24 cellular contexts compared by ENCODE assay signal in the genomic region with DNA sequence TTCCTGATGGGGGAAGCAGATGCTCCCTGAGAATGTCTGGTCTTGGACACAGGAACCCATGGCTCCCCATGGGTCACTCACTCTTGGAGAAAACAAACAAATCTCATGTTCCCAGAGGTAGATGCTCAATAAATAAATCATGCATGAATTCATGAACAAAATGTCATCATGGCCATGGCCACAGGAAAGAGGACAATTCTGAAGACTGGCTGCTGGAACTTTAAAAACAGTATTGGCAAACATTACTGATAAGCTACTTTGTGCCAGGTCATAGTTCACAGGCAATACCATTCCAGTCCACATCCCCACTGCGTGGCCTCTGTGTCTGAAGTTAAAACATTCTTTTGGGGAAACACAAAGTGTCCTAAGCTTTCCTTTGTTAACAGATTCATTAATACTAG. TPM values are rescaled to one million over a fixed set of nuclear protein-coding genes. Genes with fewer than 3 reads are reported as not detected.
DNase-seq lines count a peak whose midpoint lies in the region; ATAC-seq, FAIRE-seq and TF ChIP-seq lines count a peak whose summit lies in the region.
"Had no signal": no experiment of that assay in that cellular context is flagged by ENCODE, and none has a peak within 500 bp of the region (broad histone marks: within the 10 kb centered on the region; RNA-seq: fewer than 3 reads in every experiment).

No MANE protein-coding gene starts in this region.

- H4K20me1 ChIP-seq in K562 (replicated peaks; ENCODE audit: control insufficient read depth, insufficient read depth, low read length): no peaks in the 10 kb centered on the region
- H4K20me1 ChIP-seq in HepG2 (ENCODE audit: insufficient read depth, low read length): no peaks in the 10 kb centered on the region
- H4K20me1 ChIP-seq in neural progenitor cell (ENCODE audit: low read depth): no peaks in the 10 kb centered on the region
- H4K20me1 ChIP-seq: BLaER1 had no signal

- H3K4me1 ChIP-seq in K562 (replicated peaks in 1 of 2; ENCODE audit: control insufficient read depth in 2 of 2, insufficient read depth in 2 of 2, low read length in 2 of 2): peaks cover 8 to 19% of the 10 kb centered on the region in 2 experiments; a peak in 4 of 5 replicates
- peaks cover 100% of the 10 kb centered on the region for H3K4me1 ChIP-seq in HepG2 (ENCODE audit: insufficient read depth, low read length)
- H3K4me1 ChIP-seq in neural progenitor cell: peaks cover 19% of the 10 kb centered on the region
- H3K4me1 ChIP-seq in BE2C: no peaks in the 10 kb centered on the region
- H3K4me1 ChIP-seq: BLaER1 had no signal

- no peak for TF ChIP-seq CTCF in K562 (IDR thresholded peaks at IDR 0.05 in 2 of 3, conservative IDR thresholded peaks at IDR 0.05 in 1 of 3; ENCODE audit: insufficient read depth in 2 of 3, low read depth in 1 of 3, low read length in 3 of 3)
- TF ChIP-seq CTCF in HepG2 (CRISPR knock-in tag; IDR thresholded peaks at IDR 0.05): no peak
- TF ChIP-seq CTCF in neural progenitor cell (IDR thresholded peaks at IDR 0.05): no peak
- no peak for TF ChIP-seq CTCF in BE2C (IDR thresholded peaks at IDR 0.05; ENCODE audit: low read depth, low read length)

- H3K4me1 Mint-ChIP-seq in neural progenitor cell: peaks cover 37% of the 10 kb centered on the region

- H2AFZ ChIP-seq in K562 (ENCODE audit: low read depth, low read length) (peak overlapping the region; percentile 67; the same call in 1 of the 2 replicates), HepG2 (ENCODE audit: low read length) (no peak overlapping the region), neural progenitor cell (replicated peaks) (no peak overlapping the region)
- H2AFZ ChIP-seq: GM23338 had no signal

- DNase-seq in K562 (ENCODE audit: extremely low read depth in 1 of 4, low spot score in 3 of 4) (no peak), HepG2 (ENCODE audit: low spot score) (peak; percentile 70), neural progenitor cell (ENCODE audit: low spot score) (no peak), DMS53 (lab: John Stamatoyannopoulos, UW) (no peak), BE2C (no peak)
- no peak for DNase-seq in activated CD4-positive, alpha-beta T cell treated with anti-CD3 and anti-CD28 coated beads for 4 hours
- DNase-seq: CD4-positive, CD25-positive, alpha-beta regulatory T cell; CD8-positive, alpha-beta T cell; DMS 273 treated with DMSO at 0.1 percent for 48 hours; DMS79 treated with DMSO at 0.1 percent for 48 hours; GF-D8; H9 had no signal

- POLR2A ChIA-PET in K562 (lab: Yijun Ruan, JAX) (interaction anchor here (0.6 to 1.4 kb wide), 5 partner anchors 10 to 252 kb away, joined by 3 read pairs; no protein-coding TSS in a partner anchor), HepG2 (lab: Yijun Ruan, JAX) (no interaction called here)

- no peak overlapping the region for H3K4me3 Mint-ChIP-seq in neural progenitor cell
- H3K4me3 Mint-ChIP-seq: CD4-positive, CD25-positive, alpha-beta regulatory T cell; CD8-positive, alpha-beta T cell; GM23338; H9 had no signal

- in situ Hi-C loops in K562 (cut with MboI) (no loop called here), HepG2 (cut with HindIII; ENCODE audit: extremely low pct_ligation_motif_present, low pct_unique_long_range_greater_than_20kb) (no loop called here)

- H3K4me3 ChIP-seq in K562: no peak overlapping the region
- H3K4me3 ChIP-seq in HepG2 (replicated peaks in 1 of 3; ENCODE audit: insufficient read depth in 1 of 3, low read depth in 2 of 3, low read length in 3 of 3): peak overlapping the region in 2 of 3 experiments; percentile 1 to 16; a peak in 1 of 6 replicates
- no peak overlapping the region for H3K4me3 ChIP-seq in neural progenitor cell
- no peak overlapping the region for H3K4me3 ChIP-seq in BE2C (ENCODE audit: low read depth, low read length)
- H3K4me3 ChIP-seq: BLaER1, GM23338 had no signal

- H3K27me3 ChIP-seq in K562 (ENCODE audit: control insufficient read depth in 2 of 2, insufficient read depth in 2 of 2, low read length in 2 of 2): no peaks in the 10 kb centered on the region
- no peaks in the 10 kb centered on the region; a peak in 1 of 5 replicates for H3K27me3 ChIP-seq in HepG2 (ENCODE audit: control insufficient read depth in 1 of 2, insufficient read depth in 2 of 2, low read length in 2 of 2)
- no peaks in the 10 kb centered on the region for H3K27me3 ChIP-seq in neural progenitor cell
- peaks cover 12% of the 10 kb centered on the region for H3K27me3 ChIP-seq in BE2C
- H3K27me3 ChIP-seq: BLaER1 had no signal

- H3K79me2 ChIP-seq in K562 (ENCODE audit: control insufficient read depth, insufficient read depth, low read length): no peaks in the 10 kb centered on the region
- H3K79me2 ChIP-seq in HepG2 (ENCODE audit: insufficient read depth, low read length): no peaks in the 10 kb centered on the region
- no peaks in the 10 kb centered on the region for H3K79me2 ChIP-seq in neural progenitor cell (ENCODE audit: low read depth)

- TF ChIP-seq EP300 in K562 (IDR thresholded peaks at IDR 0.05; ENCODE audit: low read length): no peak
- TF ChIP-seq EP300 in HepG2 (IDR thresholded peaks at IDR 0.05; ENCODE audit: low read depth in 2 of 2, low read length in 2 of 2): peak in 1 of 2 experiments; percentile 91; a peak in 2 of 4 replicates
- peak; percentile 86 for TF ChIP-seq EP300 in HepG2 (CRISPR knock-in tag; IDR thresholded peaks at IDR 0.05; ENCODE audit: borderline replicate concordance)

- no peaks in the 10 kb centered on the region for H3K9me1 ChIP-seq in K562 (ENCODE audit: control insufficient read depth, insufficient read depth, low read length)

- CTCF ChIA-PET in K562 (lab: Yijun Ruan, JAX; ENCODE audit: low intra/inter-chr PET ratio): no interaction called here
- CTCF ChIA-PET in HepG2 (lab: Yijun Ruan, JAX; ENCODE audit: low intra/inter-chr PET ratio, low total read pairs): no interaction called here

- 7% methylated on average over 1 of the region's 1 CpG for WGBS in K562 (ENCODE audit: insufficient coverage, low coverage, missing lambda C conversion rate)
- 0% methylated on average over 1 of the region's 1 CpG for WGBS in HepG2 (ENCODE audit: low lambda C conversion rate)

- ATAC-seq in K562 (no peak), HepG2 (peak; percentile 73)
- ATAC-seq: CD8-positive, alpha-beta T cell; GM23338; HCT116 had no signal

- no peaks in the 10 kb centered on the region for H3K9me3 ChIP-seq in K562 (replicated peaks; ENCODE audit: control insufficient read depth, insufficient read depth, low read depth, low read length)
- no peaks in the 10 kb centered on the region for H3K9me3 ChIP-seq in HepG2 (ENCODE audit: low read length)
- H3K9me3 ChIP-seq in neural progenitor cell (ENCODE audit: low read depth): no peaks in the 10 kb centered on the region
- H3K9me3 ChIP-seq in BE2C: no peaks in the 10 kb centered on the region
- H3K9me3 ChIP-seq: BLaER1 had no signal

- H3K36me3 Mint-ChIP-seq in neural progenitor cell: no peaks in the 10 kb centered on the region
- H3K36me3 Mint-ChIP-seq: CD4-positive, CD25-positive, alpha-beta regulatory T cell; CD8-positive, alpha-beta T cell had no signal

- FAIRE-seq in K562 (lab: Jason Lieb, UNC) (no peak), HepG2 (lab: Jason Lieb, UNC) (peak; percentile 88)
- FAIRE-seq: D721Med, GM12891, GM18507 had no signal

- H3K27me3 Mint-ChIP-seq in neural progenitor cell (ENCODE audit: insufficient read depth, low read depth): peaks cover 20% of the 10 kb centered on the region

- TF ChIP-seq POLR2A in K562 (conservative IDR thresholded peaks at IDR 0.05): no peak
- no peak for TF ChIP-seq POLR2A in HepG2 (IDR thresholded peaks at IDR 0.05; ENCODE audit: insufficient read depth in 1 of 2, low read depth in 2 of 2, low read length in 2 of 2)

- H3K27ac Mint-ChIP-seq in neural progenitor cell: peak overlapping the region; percentile 60
- H3K27ac Mint-ChIP-seq: CD8-positive, alpha-beta T cell; GM23338; H9 had no signal

- intact Hi-C loops in K562 (cut with micrococcal nuclease) (no loop called here), HepG2 (cut with micrococcal nuclease; ENCODE audit: unreplicated experiment) (no loop called here)

- BruUV-seq in K562 (replicated peaks; lab: Mats Ljungman, UMichigan): no TSS peak
- BruUV-seq in HepG2 (replicated peaks; lab: Mats Ljungman, UMichigan): no TSS peak

- peaks cover 3% of the 10 kb centered on the region for H3K9me3 Mint-ChIP-seq in neural progenitor cell
- H3K9me3 Mint-ChIP-seq: CD8-positive, alpha-beta T cell; GM23338; H9 had no signal

- no peak overlapping the region for H3K27ac ChIP-seq in K562 (ENCODE audit: extremely low read depth, low read depth, low read length)
- peak overlapping the region; percentile 61 for H3K27ac ChIP-seq in HepG2 (ENCODE audit: extremely low read length, insufficient read depth, low read length)
- no peak overlapping the region for H3K27ac ChIP-seq in neural progenitor cell
- H3K27ac ChIP-seq: BLaER1, C4-2B had no signal

- no peak overlapping the region for H3K4me2 ChIP-seq in K562 (ENCODE audit: insufficient read depth, low read length)
- peak overlapping the region; percentile 57 for H3K4me2 ChIP-seq in HepG2 (ENCODE audit: low read depth, low read length)
- no peak overlapping the region for H3K4me2 ChIP-seq in neural progenitor cell
- H3K4me2 ChIP-seq: BLaER1, GM23338 had no signal

- TF ChIP-seq RAD21 in K562 (CRISPR knock-in tag; conservative IDR thresholded peaks at IDR 0.05 in 1 of 2, IDR thresholded peaks at IDR 0.05 in 1 of 2) (no peak), HepG2 (CRISPR knock-in tag; IDR thresholded peaks at IDR 0.05) (no peak)

- H3K9ac ChIP-seq in K562 (ENCODE audit: insufficient read depth in 1 of 2, low read depth in 2 of 2, low read length in 2 of 2) (no peak overlapping the region), HepG2 (ENCODE audit: insufficient read depth, low read depth, low read length) (no peak overlapping the region), neural progenitor cell (no peak overlapping the region)
- H3K9ac ChIP-seq: BLaER1 had no signal

- H3K36me3 ChIP-seq in K562 (ENCODE audit: control insufficient read depth, insufficient read depth, low read length) (no peaks in the 10 kb centered on the region), HepG2 (replicated peaks in 1 of 2; ENCODE audit: control insufficient read depth in 1 of 2, insufficient read depth in 2 of 2, low read length in 2 of 2) (no peaks in the 10 kb centered on the region), neural progenitor cell (no peaks in the 10 kb centered on the region), BE2C (no peaks in the 10 kb centered on the region)
- H3K36me3 ChIP-seq: BLaER1 had no signal

- no peaks in the 10 kb centered on the region for H3F3A ChIP-seq in neural progenitor cell (ENCODE audit: low read depth)

RNA-seq across cellular contexts. Expression of gene SMIM35, which starts 9.2 kb away (rescaled TPM):
- total RNA-seq in K562 (2011; cell fraction: chromatin; rRNA removed; ENCODE audit: low replicate concordance): not detected in 2 replicates
- 0.13 and 0.17 TPM in 2 replicates for total RNA-seq in K562 (2011; cell fraction: nucleolus; rRNA removed)
- total RNA-seq in K562 (2011; cell fraction: nucleoplasm; rRNA removed): 0.31 TPM in 1 of 2 replicates, not detected in the other
- total RNA-seq in K562 (2014; rRNA removed) (not detected in 2 replicates), K562 (2014; rRNA removed; fragmentation: Illumina TruSeq; extraction: Trizol) (not detected in 2 replicates), K562 (2015; rRNA removed; fragmentation: Illumina TruSeq; extraction: Trizol) (not detected in 2 replicates), K562 (2021) (not detected in 2 replicates), HepG2 (2016; rRNA removed; fragmentation: Illumina TruSeq; extraction: Trizol) (not detected in 2 replicates), neural progenitor cell (ENCODE audit: low replicate concordance) (not detected in 2 replicates)
- polyA plus RNA-seq in K562 (2011; rRNA removed) (0.03 TPM in 1 of 2 replicates, not detected in the other), K562 (2014; fragmentation: Illumina TruSeq; extraction: Trizol) (not detected in 2 replicates), K562 (2014; fragmentation: Nextera tagmentation; extraction: Ambion mirVana) (under 1 TPM in 1 of 2 experiments, not detected in 1; 0.03 TPM), K562 (2014; rRNA removed) (not detected in 2 replicates), HepG2 (2011; rRNA removed) (0.04 TPM in 1 of 2 replicates, not detected in the other)
- 0.01 and 0.03 TPM in 2 replicates for polyA plus RNA-seq in K562 (2011; cell fraction: cytosol; rRNA removed)
- 0.03 and 0.06 TPM in 2 replicates for polyA plus RNA-seq in K562 (2011; cell fraction: nucleus; rRNA removed)
- polyA plus RNA-seq in K562 (2012): 0.10 TPM in 1 of 2 replicates, not detected in the other
- not detected in 2 replicates for polyA minus RNA-seq in K562 (2011; rRNA and poly(A)+ RNA removed)
- 0.36 TPM in 1 of 2 replicates, not detected in the other for polyA minus RNA-seq in K562 (2011; cell fraction: cytosol; rRNA and poly(A)+ RNA removed)
- polyA minus RNA-seq in K562 (2011; cell fraction: nucleus; rRNA and poly(A)+ RNA removed): 0.11 and 0.13 TPM in 2 replicates
- total RNA-seq in HepG2 (2016; cell fraction: cytosol; rRNA removed; fragmentation: Illumina TruSeq; extraction: Trizol; ENCODE audit: low read depth): not detected in 2 replicates
- not detected in 2 replicates for total RNA-seq in HepG2 (2016; cell fraction: insoluble cytoplasmic fraction; rRNA removed; fragmentation: Illumina TruSeq; extraction: Trizol)
- not detected in 2 replicates for total RNA-seq in HepG2 (2016; cell fraction: membrane; rRNA removed; fragmentation: Illumina TruSeq; extraction: Trizol)
- not detected in 2 replicates for total RNA-seq in HepG2 (2016; cell fraction: nucleus; rRNA removed; fragmentation: Illumina TruSeq; extraction: Trizol)
- 0.01 TPM in 1 of 2 replicates, not detected in the other for polyA plus RNA-seq in HepG2 (2011; cell fraction: cytosol; rRNA removed)
- 0.05 TPM in 2 replicates for polyA plus RNA-seq in HepG2 (2011; cell fraction: nucleus; rRNA removed)
- not detected in 2 replicates for polyA plus RNA-seq in HepG2 (2012)
- not detected in 2 replicates for polyA plus RNA-seq in HepG2 (2016; cell fraction: cytosol; fragmentation: Illumina TruSeq; extraction: Trizol; ENCODE audit: low read depth)
- not detected in 2 replicates for polyA plus RNA-seq in HepG2 (2016; cell fraction: insoluble cytoplasmic fraction; fragmentation: Illumina TruSeq; extraction: Trizol; ENCODE audit: low read depth)
- polyA plus RNA-seq in HepG2 (2016; cell fraction: membrane; fragmentation: Illumina TruSeq; extraction: Trizol; ENCODE audit: low read depth): not detected in 2 replicates
- not detected in 2 replicates for polyA plus RNA-seq in HepG2 (2016; cell fraction: nucleus; fragmentation: Illumina TruSeq; extraction: Trizol; ENCODE audit: insufficient read depth, low read depth)
- 0.04 TPM in 1 of 2 replicates, not detected in the other for polyA minus RNA-seq in HepG2 (2011; rRNA and poly(A)+ RNA removed; ENCODE audit: low replicate concordance)
- not detected in 2 replicates for polyA minus RNA-seq in HepG2 (2011; cell fraction: cytosol; rRNA and poly(A)+ RNA removed)
- polyA minus RNA-seq in HepG2 (2011; cell fraction: nucleus; rRNA and poly(A)+ RNA removed): not detected in 2 replicates
- not detected for polyA plus RNA-seq in BE2C (2012; ENCODE audit: insufficient read depth, insufficient read length, low read depth)
- total RNA-seq: A172, A673, Daoy, G401, GM23338, H4, H9 had no signal
- polyA plus RNA-seq: GM23338 had no signal

RNA-seq across cellular contexts. Expression of gene TMPRSS4, which starts 19.1 kb away (rescaled TPM):
- 35.2 and 37.9 TPM in 2 replicates for total RNA-seq in K562 (2011; cell fraction: chromatin; rRNA removed; ENCODE audit: low replicate concordance)
- 17.8 and 21.7 TPM in 2 replicates for total RNA-seq in K562 (2011; cell fraction: nucleolus; rRNA removed)
- 26.9 and 32.4 TPM in 2 replicates for total RNA-seq in K562 (2011; cell fraction: nucleoplasm; rRNA removed)
- total RNA-seq in K562 (2014; rRNA removed): 4.1 and 5.8 TPM in 2 replicates
- 4.0 and 6.3 TPM in 2 replicates for total RNA-seq in K562 (2014; rRNA removed; fragmentation: Illumina TruSeq; extraction: Trizol)
- 5.0 and 6.1 TPM in 2 replicates for total RNA-seq in K562 (2015; rRNA removed; fragmentation: Illumina TruSeq; extraction: Trizol)
- total RNA-seq in K562 (2021): 6.6 and 7.4 TPM in 2 replicates
- polyA plus RNA-seq in K562 (2011; rRNA removed): 4.0 and 10.0 TPM in 2 replicates
- polyA plus RNA-seq in K562 (2011; cell fraction: cytosol; rRNA removed): 2.2 and 9.8 TPM in 2 replicates
- polyA plus RNA-seq in K562 (2011; cell fraction: nucleus; rRNA removed): 5.6 and 26.1 TPM in 2 replicates
- polyA plus RNA-seq in K562 (2012): 6.6 and 19.9 TPM in 2 replicates
- polyA plus RNA-seq in K562 (2014; fragmentation: Illumina TruSeq; extraction: Trizol): 6.4 and 7.5 TPM in 2 replicates
- polyA plus RNA-seq in K562 (2014; fragmentation: Nextera tagmentation; extraction: Ambion mirVana): 1 to 10 TPM; 4.4 to 5.6 TPM
- polyA plus RNA-seq in K562 (2014; rRNA removed): 6.2 and 11.5 TPM in 2 replicates
- polyA minus RNA-seq in K562 (2011; rRNA and poly(A)+ RNA removed): 3.2 and 7.7 TPM in 2 replicates
- 6.5 TPM in 1 of 2 replicates, not detected in the other for polyA minus RNA-seq in K562 (2011; cell fraction: cytosol; rRNA and poly(A)+ RNA removed)
- 2.0 and 7.1 TPM in 2 replicates for polyA minus RNA-seq in K562 (2011; cell fraction: nucleus; rRNA and poly(A)+ RNA removed)
- not detected in 2 replicates for total RNA-seq in HepG2 (2016; rRNA removed; fragmentation: Illumina TruSeq; extraction: Trizol)
- total RNA-seq in HepG2 (2016; cell fraction: cytosol; rRNA removed; fragmentation: Illumina TruSeq; extraction: Trizol; ENCODE audit: low read depth): not detected in 2 replicates
- total RNA-seq in HepG2 (2016; cell fraction: insoluble cytoplasmic fraction; rRNA removed; fragmentation: Illumina TruSeq; extraction: Trizol): not detected in 2 replicates
- total RNA-seq in HepG2 (2016; cell fraction: membrane; rRNA removed; fragmentation: Illumina TruSeq; extraction: Trizol): not detected in 2 replicates
- total RNA-seq in HepG2 (2016; cell fraction: nucleus; rRNA removed; fragmentation: Illumina TruSeq; extraction: Trizol): not detected in 2 replicates
- polyA plus RNA-seq in HepG2 (2011; rRNA removed): 0.18 and 0.32 TPM in 2 replicates
- 0.06 and 0.09 TPM in 2 replicates for polyA plus RNA-seq in HepG2 (2011; cell fraction: cytosol; rRNA removed)
- 0.17 and 0.29 TPM in 2 replicates for polyA plus RNA-seq in HepG2 (2011; cell fraction: nucleus; rRNA removed)
- 0.27 and 0.35 TPM in 2 replicates for polyA plus RNA-seq in HepG2 (2012)
- not detected in 2 replicates for polyA plus RNA-seq in HepG2 (2016; cell fraction: cytosol; fragmentation: Illumina TruSeq; extraction: Trizol; ENCODE audit: low read depth)
- polyA plus RNA-seq in HepG2 (2016; cell fraction: insoluble cytoplasmic fraction; fragmentation: Illumina TruSeq; extraction: Trizol; ENCODE audit: low read depth): not detected in 2 replicates
- polyA plus RNA-seq in HepG2 (2016; cell fraction: membrane; fragmentation: Illumina TruSeq; extraction: Trizol; ENCODE audit: low read depth): not detected in 2 replicates
- not detected in 2 replicates for polyA plus RNA-seq in HepG2 (2016; cell fraction: nucleus; fragmentation: Illumina TruSeq; extraction: Trizol; ENCODE audit: insufficient read depth, low read depth)
- polyA minus RNA-seq in HepG2 (2011; rRNA and poly(A)+ RNA removed; ENCODE audit: low replicate concordance): not detected in 2 replicates
- polyA minus RNA-seq in HepG2 (2011; cell fraction: cytosol; rRNA and poly(A)+ RNA removed): not detected in 2 replicates
- 0.25 TPM in 1 of 2 replicates, not detected in the other for polyA minus RNA-seq in HepG2 (2011; cell fraction: nucleus; rRNA and poly(A)+ RNA removed)
- not detected in 2 replicates for total RNA-seq in neural progenitor cell (ENCODE audit: low replicate concordance)
- polyA plus RNA-seq in BE2C (2012; ENCODE audit: insufficient read depth, insufficient read length, low read depth): not detected
- total RNA-seq: A172; A673; CD4-positive, CD25-positive, alpha-beta regulatory T cell; CD8-positive, alpha-beta T cell; Daoy; G401; H4; H9 had no signal
- polyA plus RNA-seq: CD4-positive, CD25-positive, alpha-beta regulatory T cell had no signal

RNA-seq across cellular contexts. Expression of gene SCN4B, which starts 56.7 kb away (rescaled TPM):
- not detected in 2 replicates for total RNA-seq in K562 (2011; cell fraction: chromatin; rRNA removed; ENCODE audit: low replicate concordance)
- total RNA-seq in K562 (2011; cell fraction: nucleolus; rRNA removed): not detected in 2 replicates
- not detected in 2 replicates for total RNA-seq in K562 (2011; cell fraction: nucleoplasm; rRNA removed)
- total RNA-seq in K562 (2014; rRNA removed): not detected in 2 replicates
- not detected in 2 replicates for total RNA-seq in K562 (2014; rRNA removed; fragmentation: Illumina TruSeq; extraction: Trizol)
- total RNA-seq in K562 (2015; rRNA removed; fragmentation: Illumina TruSeq; extraction: Trizol): not detected in 2 replicates
- total RNA-seq in K562 (2021): not detected in 2 replicates
- polyA plus RNA-seq in K562 (2011; rRNA removed): 0.03 and 0.04 TPM in 2 replicates
- 0.01 TPM in 1 of 2 replicates, not detected in the other for polyA plus RNA-seq in K562 (2011; cell fraction: cytosol; rRNA removed)
- 0.07 TPM in 1 of 2 replicates, not detected in the other for polyA plus RNA-seq in K562 (2011; cell fraction: nucleus; rRNA removed)
- polyA plus RNA-seq in K562 (2012): 0.07 TPM in 1 of 2 replicates, not detected in the other
- polyA plus RNA-seq in K562 (2014; fragmentation: Illumina TruSeq; extraction: Trizol): not detected in 2 replicates
- not detected for polyA plus RNA-seq in K562 (2014; fragmentation: Nextera tagmentation; extraction: Ambion mirVana)
- not detected in 2 replicates for polyA plus RNA-seq in K562 (2014; rRNA removed)
- not detected in 2 replicates for polyA minus RNA-seq in K562 (2011; rRNA and poly(A)+ RNA removed)
- polyA minus RNA-seq in K562 (2011; cell fraction: cytosol; rRNA and poly(A)+ RNA removed): not detected in 2 replicates
- not detected in 2 replicates for polyA minus RNA-seq in K562 (2011; cell fraction: nucleus; rRNA and poly(A)+ RNA removed)
- 0.04 TPM in 1 of 2 replicates, not detected in the other for total RNA-seq in HepG2 (2016; rRNA removed; fragmentation: Illumina TruSeq; extraction: Trizol)
- total RNA-seq in HepG2 (2016; cell fraction: cytosol; rRNA removed; fragmentation: Illumina TruSeq; extraction: Trizol; ENCODE audit: low read depth): not detected in 2 replicates
- total RNA-seq in HepG2 (2016; cell fraction: insoluble cytoplasmic fraction; rRNA removed; fragmentation: Illumina TruSeq; extraction: Trizol): 0.19 TPM in 1 of 2 replicates, not detected in the other
- total RNA-seq in HepG2 (2016; cell fraction: membrane; rRNA removed; fragmentation: Illumina TruSeq; extraction: Trizol): 0.03 TPM in 1 of 2 replicates, not detected in the other
- not detected in 2 replicates for total RNA-seq in HepG2 (2016; cell fraction: nucleus; rRNA removed; fragmentation: Illumina TruSeq; extraction: Trizol)
- polyA plus RNA-seq in HepG2 (2011; rRNA removed): 0.29 and 0.38 TPM in 2 replicates
- polyA plus RNA-seq in HepG2 (2011; cell fraction: cytosol; rRNA removed): 0.13 and 0.19 TPM in 2 replicates
- 0.64 and 0.72 TPM in 2 replicates for polyA plus RNA-seq in HepG2 (2011; cell fraction: nucleus; rRNA removed)
- polyA plus RNA-seq in HepG2 (2012): 0.07 TPM in 2 replicates
- not detected in 2 replicates for polyA plus RNA-seq in HepG2 (2016; cell fraction: cytosol; fragmentation: Illumina TruSeq; extraction: Trizol; ENCODE audit: low read depth)
- 0.20 TPM in 1 of 2 replicates, not detected in the other for polyA plus RNA-seq in HepG2 (2016; cell fraction: insoluble cytoplasmic fraction; fragmentation: Illumina TruSeq; extraction: Trizol; ENCODE audit: low read depth)
- polyA plus RNA-seq in HepG2 (2016; cell fraction: membrane; fragmentation: Illumina TruSeq; extraction: Trizol; ENCODE audit: low read depth): 0.16 TPM in 1 of 2 replicates, not detected in the other
- 0.17 and 0.42 TPM in 2 replicates for polyA plus RNA-seq in HepG2 (2016; cell fraction: nucleus; fragmentation: Illumina TruSeq; extraction: Trizol; ENCODE audit: insufficient read depth, low read depth)
- 0.18 TPM in 1 of 2 replicates, not detected in the other for polyA minus RNA-seq in HepG2 (2011; rRNA and poly(A)+ RNA removed; ENCODE audit: low replicate concordance)
- not detected in 2 replicates for polyA minus RNA-seq in HepG2 (2011; cell fraction: cytosol; rRNA and poly(A)+ RNA removed)
- 0.39 and 0.75 TPM in 2 replicates for polyA minus RNA-seq in HepG2 (2011; cell fraction: nucleus; rRNA and poly(A)+ RNA removed)
- total RNA-seq in neural progenitor cell (ENCODE audit: low replicate concordance): 3.6 and 7.1 TPM in 2 replicates
- polyA plus RNA-seq in BE2C (2012; ENCODE audit: insufficient read depth, insufficient read length, low read depth): 0.29 TPM
- total RNA-seq: CD4-positive, CD25-positive, alpha-beta regulatory T cell; CD8-positive, alpha-beta T cell; G401 had no signal
- polyA plus RNA-seq: CD4-positive, CD25-positive, alpha-beta regulatory T cell had no signal

Comparison
In these comparisons a context has a peak if more than half of its experiments do, and no peak if none do; other contexts are left out.
1. H3K4me3 ChIP-seq: peak in HepG2 (2 of 3); none in K562 (single experiment), neural progenitor cell (single experiment) and BE2C (single experiment).
2. Of the 241 proteins assayed by ChIP-seq in both HepG2 and K562: peak only in HepG2: ARID2, ATF2, BCL6, CEBPB, CEBPG, DPF2 and 39 more; only in K562: none; in both: none; in neither: 188; mixed calls (peak in some experiments, not most) for 8.